In genomic region chr1:145936247-145936646, GRCh38 we compare ENCODE assay signal across 16 cellular contexts. TPM values are rescaled to one million over a fixed set of nuclear protein-coding genes. Genes with fewer than 3 reads are reported as not detected.
DNase-seq lines count a peak whose midpoint lies in the region; ATAC-seq and TF ChIP-seq lines count a peak whose summit lies in the region.
"Had no signal": no experiment of that assay in that cellular context is flagged by ENCODE, and none has a peak within 500 bp of the region (broad histone marks: within the 10 kb centered on the region; RNA-seq: fewer than 3 reads in every experiment).

No MANE protein-coding gene starts in this region.

- dilution Hi-C loops in mammary epithelial cell (cut with HindIII; ENCODE audit: low sequenced_read_pairs) = no loop called here

- H3K27me3 Mint-ChIP-seq in activated T-cell treated with anti-CD3 and anti-CD28 coated beads, Interleukin-2, amount 50 U/mL, for 72 hours (ENCODE audit: low read depth) = no peaks in the 10 kb centered on the region
- H3K27me3 Mint-ChIP-seq: stimulated activated naive CD8-positive, alpha-beta T cell treated with anti-CD3 and anti-CD28 coated beads, Interleukin-15, Interleukin-2, amounts not matched to agents 100 ng/mL and 50 ng/mL, for 24 hours had no signal

- no peaks in the 10 kb centered on the region for H3K9me3 ChIP-seq in mammary epithelial cell (replicated peaks; ENCODE audit: insufficient read depth, low read length)
- no peaks in the 10 kb centered on the region for H3K9me3 ChIP-seq in upper lobe of right lung
- H3K9me3 ChIP-seq: BLaER1 treated with 17β-estradiol and CSF1 and Interleukin-3, amounts not matched to agents 10 nM and 100 nM; pancreas had no signal

- H3K4me3 ChIP-seq in mammary epithelial cell (replicated peaks in 1 of 3; ENCODE audit: insufficient read depth in 1 of 3, low read depth in 2 of 3, low read length in 3 of 3) (no peak overlapping the region), upper lobe of right lung (no peak overlapping the region)
- H3K4me3 ChIP-seq: BLaER1 treated with 17β-estradiol and CSF1 and Interleukin-3, amounts not matched to agents 10 nM and 100 nM; pancreas had no signal

- H3K27ac ChIP-seq in mammary epithelial cell (ENCODE audit: insufficient read depth, low read depth, low read length) (no peak overlapping the region), upper lobe of right lung (no peak overlapping the region)
- H3K27ac ChIP-seq: BLaER1 treated with 17β-estradiol and CSF1 and Interleukin-3, amounts not matched to agents 10 nM and 100 nM; pancreas had no signal

- no peak for ATAC-seq in activated T-cell treated with anti-CD3 and anti-CD28 coated beads, Interleukin-2, amount 50 U/mL, for 72 hours (replicated peaks in 1 of 2)
- peak; percentile 59 for ATAC-seq in upper lobe of right lung
- ATAC-seq: pancreas had no signal

- intact Hi-C loops in mammary epithelial cell (cut with micrococcal nuclease) (no loop called here), upper lobe of right lung (cut with DNase I) (no loop called here)

- WGBS in mammary epithelial cell (ENCODE audit: low coverage, missing lambda C conversion rate) = 11% methylated on average over 8 of the region's 8 CpGs

- H3K79me2 ChIP-seq in mammary epithelial cell (ENCODE audit: insufficient read depth, low read length) = no peaks in the 10 kb centered on the region

- H2AFZ ChIP-seq in mammary epithelial cell (ENCODE audit: low read depth, low read length) = peak overlapping the region; percentile 85

- DNase-seq in activated T-cell treated with anti-CD3 and anti-CD28 coated beads, Interleukin-2, amount 50 U/mL, for 72 hours = no peak
- DNase-seq in activated T-cell treated with anti-CD3 and anti-CD28 coated beads for 4 hours (no peak), mammary epithelial cell (no peak), mesenteric fat pad (ENCODE audit: low spot score) (peak; percentile 53), upper lobe of right lung (no peak), DMS153 treated with DMSO at 0.1 percent for 48 hours (lab: John Stamatoyannopoulos, UW; ENCODE audit: unreplicated experiment) (no peak), NCI-H2171 treated with DMSO at 0.1 percent for 48 hours (lab: John Stamatoyannopoulos, UW) (no peak), NCI-H146 treated with DMSO at 0.1 percent for 48 hours (lab: John Stamatoyannopoulos, UW; ENCODE audit: unreplicated experiment) (no peak)
- DNase-seq: activated CD4-positive, alpha-beta T cell treated with anti-CD3 and anti-CD28 coated beads for 1 hour; activated effector memory CD4-positive, alpha-beta T cell treated with anti-CD3 and anti-CD28 coated beads, Interleukin-2, amount 50 U/mL, for 16 hours; glutamatergic neuron; NCI-H1694 treated with DMSO at 0.1 percent for 48 hours; T1000 had no signal

- in situ Hi-C loops in mammary epithelial cell (cut with MboI; ENCODE audit: low sequenced_read_pairs in 2 of 2) = no loop called here

- H3K4me1 Mint-ChIP-seq in activated T-cell treated with anti-CD3 and anti-CD28 coated beads, Interleukin-2, amount 50 U/mL, for 72 hours (ENCODE audit: low read depth) = peaks cover 23% of the 10 kb centered on the region

- H3K4me2 ChIP-seq in mammary epithelial cell (ENCODE audit: insufficient read depth, low read depth, low read length) = no peak overlapping the region
- H3K4me2 ChIP-seq: BLaER1 treated with 17β-estradiol and CSF1 and Interleukin-3, amounts not matched to agents 10 nM and 100 nM had no signal

- H3K27ac Mint-ChIP-seq in activated T-cell treated with anti-CD3 and anti-CD28 coated beads, Interleukin-2, amount 50 U/mL, for 72 hours = peak overlapping the region; percentile 35
- H3K27ac Mint-ChIP-seq: stimulated activated naive CD8-positive, alpha-beta T cell treated with anti-CD3 and anti-CD28 coated beads, Interleukin-15, Interleukin-2, amounts not matched to agents 100 ng/mL and 50 ng/mL, for 24 hours had no signal

- no peaks in the 10 kb centered on the region for H3K36me3 ChIP-seq in mammary epithelial cell (ENCODE audit: insufficient read depth, low read length)
- peaks cover 50% of the 10 kb centered on the region for H3K36me3 ChIP-seq in upper lobe of right lung
- H3K36me3 ChIP-seq: pancreas had no signal

- no TSS peak for BruUV-seq in mammary epithelial cell (replicated peaks; lab: Mats Ljungman, UMichigan)

- TF ChIP-seq CTCF in mammary epithelial cell (conservative IDR thresholded peaks at IDR 0.05 in 1 of 2, IDR thresholded peaks at IDR 0.05 in 1 of 2; ENCODE audit: extremely low read depth in 1 of 2, insufficient read depth in 1 of 2, low read depth in 1 of 2, low read length in 2 of 2) = no peak
- no peak for TF ChIP-seq CTCF in upper lobe of right lung (IDR thresholded peaks at IDR 0.05)

- no peak overlapping the region for H3K4me3 Mint-ChIP-seq in activated T-cell treated with anti-CD3 and anti-CD28 coated beads, Interleukin-2, amount 50 U/mL, for 72 hours
- H3K4me3 Mint-ChIP-seq: stimulated activated naive CD8-positive, alpha-beta T cell treated with anti-CD3 and anti-CD28 coated beads, Interleukin-15, Interleukin-2, amounts not matched to agents 100 ng/mL and 50 ng/mL, for 24 hours had no signal

- CTCF ChIA-PET in mammary epithelial cell (lab: Charles Lee; ENCODE audit: low non-redundant PET) = no interaction called here

- peaks cover 2 to 20% of the 10 kb centered on the region in 2 donors for H3K36me3 Mint-ChIP-seq in activated T-cell treated with anti-CD3 and anti-CD28 coated beads, Interleukin-2, amount 50 U/mL, for 72 hours (ENCODE audit: insufficient read depth in 2 of 2)

- no peak overlapping the region for H3K9ac ChIP-seq in mammary epithelial cell (ENCODE audit: insufficient read depth, low read length)
- H3K9ac ChIP-seq: BLaER1 treated with 17β-estradiol and CSF1 and Interleukin-3, amounts not matched to agents 10 nM and 100 nM had no signal

- H3K27me3 ChIP-seq in mammary epithelial cell (ENCODE audit: insufficient read depth, low read length) (no peaks in the 10 kb centered on the region), upper lobe of right lung (no peaks in the 10 kb centered on the region)
- H3K27me3 ChIP-seq: BLaER1 treated with 17β-estradiol and CSF1 and Interleukin-3, amounts not matched to agents 10 nM and 100 nM; pancreas had no signal

- H3K9me3 Mint-ChIP-seq in activated T-cell treated with anti-CD3 and anti-CD28 coated beads, Interleukin-2, amount 50 U/mL, for 72 hours = no peaks in the 10 kb centered on the region
- H3K9me3 Mint-ChIP-seq: stimulated activated naive CD8-positive, alpha-beta T cell treated with anti-CD3 and anti-CD28 coated beads, Interleukin-15, Interleukin-2, amounts not matched to agents 100 ng/mL and 50 ng/mL, for 24 hours had no signal

- H4K20me1 ChIP-seq in mammary epithelial cell (ENCODE audit: insufficient read depth, low read length) = no peaks in the 10 kb centered on the region
- H4K20me1 ChIP-seq: BLaER1 treated with 17β-estradiol and CSF1 and Interleukin-3, amounts not matched to agents 10 nM and 100 nM had no signal

- H3K4me1 ChIP-seq in mammary epithelial cell (ENCODE audit: insufficient read depth, low read length) = peaks cover 5% of the 10 kb centered on the region
- peaks cover 3% of the 10 kb centered on the region for H3K4me1 ChIP-seq in upper lobe of right lung
- H3K4me1 ChIP-seq: pancreas had no signal

RNA-seq across cellular contexts. Expression of gene RBM8A, which starts 9.0 kb away (rescaled TPM):
- 100 to 1,000 TPM; 238 to 244 TPM for total RNA-seq in activated T-cell treated with anti-CD3 and anti-CD28 coated beads, Interleukin-2, amount 50 U/mL, for 72 hours
- total RNA-seq in mammary epithelial cell (100 to 1,000 TPM in 1 of 2 donors, 10 to 100 TPM in 1; 80.2 to 172 TPM), mesenteric fat pad (110 TPM), upper lobe of right lung (102 TPM)
- 172 TPM for polyA plus RNA-seq in mammary epithelial cell
- polyA minus RNA-seq in mammary epithelial cell = 57.7 TPM

RNA-seq across cellular contexts. Expression of gene PEX11B, which starts 17.7 kb away (rescaled TPM):
- total RNA-seq in activated T-cell treated with anti-CD3 and anti-CD28 coated beads, Interleukin-2, amount 50 U/mL, for 72 hours = 10 to 100 TPM; 39.8 to 44.0 TPM
- total RNA-seq in mammary epithelial cell (10 to 100 TPM; 30.4 to 36.3 TPM), mesenteric fat pad (13.9 TPM), upper lobe of right lung (31.0 TPM)
- 31.0 TPM for polyA plus RNA-seq in mammary epithelial cell
- polyA minus RNA-seq in mammary epithelial cell = 17.2 TPM

RNA-seq across cellular contexts. Expression of gene LIX1L, which starts 21.6 kb away (rescaled TPM):
- 10 to 100 TPM; 36.9 to 39.5 TPM for total RNA-seq in activated T-cell treated with anti-CD3 and anti-CD28 coated beads, Interleukin-2, amount 50 U/mL, for 72 hours
- total RNA-seq in mammary epithelial cell (10 to 100 TPM; 16.0 TPM), mesenteric fat pad (26.6 TPM), upper lobe of right lung (32.8 TPM)
- polyA plus RNA-seq in mammary epithelial cell = 22.8 TPM
- polyA minus RNA-seq in mammary epithelial cell = 27.2 TPM

RNA-seq across cellular contexts. Expression of gene ITGA10, which starts 26.4 kb away (rescaled TPM):
- total RNA-seq in activated T-cell treated with anti-CD3 and anti-CD28 coated beads, Interleukin-2, amount 50 U/mL, for 72 hours = 1 to 10 TPM; 1.7 to 3.5 TPM
- total RNA-seq in mammary epithelial cell = 1 to 10 TPM; 1.3 to 9.0 TPM
- 5.1 TPM for polyA plus RNA-seq in mammary epithelial cell
- polyA minus RNA-seq in mammary epithelial cell = 0.41 TPM
- 1.3 TPM for total RNA-seq in mesenteric fat pad
- 10.8 TPM for total RNA-seq in upper lobe of right lung

RNA-seq across cellular contexts. Expression of gene ANKRD34A, which starts 28.1 kb away (rescaled TPM):
- 1 to 10 TPM; 2.6 to 3.6 TPM for total RNA-seq in activated T-cell treated with anti-CD3 and anti-CD28 coated beads, Interleukin-2, amount 50 U/mL, for 72 hours
- total RNA-seq in mammary epithelial cell = 1 to 10 TPM; 1.3 to 1.6 TPM
- 1.1 TPM for polyA plus RNA-seq in mammary epithelial cell
- polyA minus RNA-seq in mammary epithelial cell = 0.21 TPM
- total RNA-seq in mesenteric fat pad = 0.74 TPM
- 0.69 TPM for total RNA-seq in upper lobe of right lung
